Comparison of ENCODE assay signal across 9 cellular contexts in genomic region chr7:27164381-27165088, GRCh38. TPM values are rescaled to one million over a fixed set of nuclear protein-coding genes. Genes with fewer than 3 reads are reported as not detected.
A peak's percentile ranks its signal among the peaks of the same experiment; 100 is the strongest.
DNase-seq lines count a peak whose midpoint lies in the region; ATAC-seq, FAIRE-seq and TF ChIP-seq lines count a peak whose summit lies in the region.
"Had no signal": no experiment of that assay in that cellular context is flagged by ENCODE, and none has a peak within 500 bp of the region (broad histone marks: within the 10 kb centered on the region; RNA-seq: fewer than 3 reads in every experiment).

No MANE protein-coding gene starts in this region.

- H3K9ac ChIP-seq in HepG2 (ENCODE audit: insufficient read depth, low read depth, low read length): no peak overlapping the region

- H3K27me3 Mint-ChIP-seq in activated CD4-positive, alpha-beta T cell treated with anti-CD3 and anti-CD28 coated beads for 36 hours: peaks cover 73% of the 10 kb centered on the region
- peaks cover 80% of the 10 kb centered on the region for H3K27me3 Mint-ChIP-seq in activated naive CD8-positive, alpha-beta T cell treated with anti-CD3 and anti-CD28 coated beads, Interleukin-2, amount 50 U/mL, for 24 hours

- H3K4me2 ChIP-seq in HepG2 (ENCODE audit: low read depth, low read length): peak overlapping the region; percentile 55; the same call in 1 of the 2 replicates

- no peaks in the 10 kb centered on the region for H3K9me3 Mint-ChIP-seq in activated CD4-positive, alpha-beta T cell treated with anti-CD3 and anti-CD28 coated beads for 36 hours (ENCODE audit: low read depth)
- H3K9me3 Mint-ChIP-seq in activated naive CD8-positive, alpha-beta T cell treated with anti-CD3 and anti-CD28 coated beads, Interleukin-2, amount 50 U/mL, for 24 hours: no peaks in the 10 kb centered on the region

- 0 out of 2 replicates have a peak, but pooled peaks have one; percentile 26 for TF ChIP-seq CTCF in HepG2 (CRISPR knock-in tag; IDR thresholded peaks at IDR 0.05)

- no peak for ATAC-seq in activated CD4-positive, alpha-beta T cell treated with anti-CD3 and anti-CD28 coated beads for 36 hours
- no peak for ATAC-seq in activated naive CD8-positive, alpha-beta T cell treated with anti-CD3 and anti-CD28 coated beads, Interleukin-2, amount 50 U/mL, for 24 hours
- peak; percentile 19; the same call in 2 of the 3 replicates for ATAC-seq in HepG2
- ATAC-seq in GM18861 (IDR thresholded peaks at IDR 0.05; ENCODE audit: unreplicated experiment): no peak

- DNase-seq in activated CD4-positive, alpha-beta T cell treated with anti-CD3 and anti-CD28 coated beads for 36 hours: peak; percentile 32
- no peak for DNase-seq in activated CD4-positive, alpha-beta T cell treated with anti-CD3 and anti-CD28 coated beads for 48 hours
- DNase-seq in activated naive CD8-positive, alpha-beta T cell treated with anti-CD3 and anti-CD28 coated beads, Interleukin-2, amount 50 U/mL, for 24 hours: no peak
- no peak for DNase-seq in HepG2 (ENCODE audit: low spot score)
- no peak for DNase-seq in SJCRH30
- no peak for DNase-seq in NCI-H2081 treated with DMSO at 0.1 percent for 48 hours (lab: John Stamatoyannopoulos, UW)
- DNase-seq: NCI-H1694 had no signal

- TF ChIP-seq EP300 in HepG2 (IDR thresholded peaks at IDR 0.05; ENCODE audit: low read depth in 2 of 2, low read length in 2 of 2): no peak
- TF ChIP-seq EP300 in HepG2 (CRISPR knock-in tag; IDR thresholded peaks at IDR 0.05; ENCODE audit: borderline replicate concordance): no peak

- H3K4me1 ChIP-seq in HepG2 (ENCODE audit: insufficient read depth, low read length) (0 out of 2 replicates have a peak, but pooled peaks cover 4% of the 10 kb centered on the region), thymus (ENCODE audit: control insufficient read depth, insufficient read depth, low read length) (peaks cover 34% of the 10 kb centered on the region), SJCRH30 (no peaks in the 10 kb centered on the region)

- H3K36me3 ChIP-seq in HepG2 (replicated peaks in 1 of 2; ENCODE audit: control insufficient read depth in 1 of 2, insufficient read depth in 2 of 2, low read length in 2 of 2): no peaks in the 10 kb centered on the region
- H3K36me3 ChIP-seq in thymus (ENCODE audit: control insufficient read depth, insufficient read depth): peaks cover 3% of the 10 kb centered on the region
- no peaks in the 10 kb centered on the region for H3K36me3 ChIP-seq in SJCRH30

- no peaks in the 10 kb centered on the region for H4K20me1 ChIP-seq in HepG2 (ENCODE audit: insufficient read depth, low read length)

- in situ Hi-C loops in HepG2 (cut with HindIII; ENCODE audit: extremely low pct_ligation_motif_present, low pct_unique_long_range_greater_than_20kb): loop anchor here (25.0 kb wide), 1 partner anchor 1077 kb away; no protein-coding TSS in a partner anchor

- H3K36me3 Mint-ChIP-seq in activated CD4-positive, alpha-beta T cell treated with anti-CD3 and anti-CD28 coated beads for 36 hours (ENCODE audit: low read depth): no peaks in the 10 kb centered on the region
- H3K36me3 Mint-ChIP-seq in activated naive CD8-positive, alpha-beta T cell treated with anti-CD3 and anti-CD28 coated beads, Interleukin-2, amount 50 U/mL, for 24 hours (ENCODE audit: low read depth): no peaks in the 10 kb centered on the region

- POLR2A ChIA-PET in activated CD4-positive, alpha-beta T cell treated with anti-CD3 and anti-CD28 coated beads for 36 hours (lab: Charles Lee): interaction anchor here (0.7 kb wide), 1 partner anchor 32 kb away, joined by 3 read pairs; no protein-coding TSS in a partner anchor
- POLR2A ChIA-PET in HepG2 (lab: Yijun Ruan, JAX): no interaction called here

- H2AFZ ChIP-seq in HepG2 (ENCODE audit: low read length): no peak overlapping the region

- H3K27ac ChIP-seq in HepG2 (ENCODE audit: extremely low read length, insufficient read depth, low read length) (no peak overlapping the region), thymus (ENCODE audit: low read depth) (no peak overlapping the region), SJCRH30 (no peak overlapping the region)

- peak overlapping the region in 2 of 3 experiments; percentile 44 to 63; a peak in 3 of 6 replicates for H3K4me3 ChIP-seq in HepG2 (replicated peaks in 1 of 3; ENCODE audit: insufficient read depth in 1 of 3, low read depth in 2 of 3, low read length in 3 of 3)
- H3K4me3 ChIP-seq in thymus (ENCODE audit: low read length): peak overlapping the region; percentile 36
- H3K4me3 ChIP-seq in SJCRH30: no peak overlapping the region

- no peaks in the 10 kb centered on the region for H3K9me3 ChIP-seq in HepG2 (ENCODE audit: low read length)
- H3K9me3 ChIP-seq in thymus (ENCODE audit: control insufficient read depth): no peaks in the 10 kb centered on the region
- H3K9me3 ChIP-seq in SJCRH30 (replicated peaks): no peaks in the 10 kb centered on the region

- H3K4me3 Mint-ChIP-seq in activated CD4-positive, alpha-beta T cell treated with anti-CD3 and anti-CD28 coated beads for 36 hours: peak overlapping the region; percentile 33
- peak overlapping the region; percentile 26 for H3K4me3 Mint-ChIP-seq in activated naive CD8-positive, alpha-beta T cell treated with anti-CD3 and anti-CD28 coated beads, Interleukin-2, amount 50 U/mL, for 24 hours

- no peak for TF ChIP-seq RAD21 in HepG2 (CRISPR knock-in tag; IDR thresholded peaks at IDR 0.05)

- intact Hi-C loops in activated CD4-positive, alpha-beta T cell treated with anti-CD3 and anti-CD28 coated beads for 36 hours (cut with DNase I, micrococcal nuclease): loop anchor here (1.0 to 5.0 kb wide), 4 partner anchors 8 to 1307 kb away; partner anchors contain the start of genes HOXA13 (in 1 of the 2) and HOXA7 (in 1 of the 2)
- intact Hi-C loops in HepG2 (cut with micrococcal nuclease; ENCODE audit: unreplicated experiment): loop anchor here (5.0 kb wide), 1 partner anchor 482 kb away; no protein-coding TSS in a partner anchor

- TF ChIP-seq POLR2A in HepG2 (IDR thresholded peaks at IDR 0.05; ENCODE audit: insufficient read depth in 1 of 2, low read depth in 2 of 2, low read length in 2 of 2): no peak

- FAIRE-seq in HepG2 (lab: Jason Lieb, UNC): no peak

- peaks cover 28% of the 10 kb centered on the region for H3K4me1 Mint-ChIP-seq in activated CD4-positive, alpha-beta T cell treated with anti-CD3 and anti-CD28 coated beads for 36 hours
- peaks cover 26% of the 10 kb centered on the region for H3K4me1 Mint-ChIP-seq in activated naive CD8-positive, alpha-beta T cell treated with anti-CD3 and anti-CD28 coated beads, Interleukin-2, amount 50 U/mL, for 24 hours

- H3K27ac Mint-ChIP-seq in activated CD4-positive, alpha-beta T cell treated with anti-CD3 and anti-CD28 coated beads for 36 hours: no peak overlapping the region
- H3K27ac Mint-ChIP-seq in activated naive CD8-positive, alpha-beta T cell treated with anti-CD3 and anti-CD28 coated beads, Interleukin-2, amount 50 U/mL, for 24 hours: peak overlapping the region; percentile 14

- WGBS in HepG2 (ENCODE audit: low lambda C conversion rate): 59% methylated on average over 33 of the region's 47 CpGs
- WGBS in thymus: 4% methylated on average over 47 of the region's 47 CpGs

- H3K79me2 ChIP-seq in HepG2 (ENCODE audit: insufficient read depth, low read length): no peaks in the 10 kb centered on the region

- CTCF ChIA-PET in activated CD4-positive, alpha-beta T cell treated with anti-CD3 and anti-CD28 coated beads for 36 hours (lab: Charles Lee): interaction anchor here (0.6 to 1.2 kb wide), 3 partner anchors 46 to 1124 kb away, joined by 3 to 5 read pairs (median 4); no protein-coding TSS in a partner anchor
- CTCF ChIA-PET in HepG2 (lab: Yijun Ruan, JAX; ENCODE audit: low intra/inter-chr PET ratio, low total read pairs): no interaction called here

- H3K27me3 ChIP-seq in HepG2 (ENCODE audit: control insufficient read depth in 1 of 2, insufficient read depth in 2 of 2, low read length in 2 of 2): peaks cover 2 to 45% of the 10 kb centered on the region in 2 experiments
- peaks cover 68% of the 10 kb centered on the region for H3K27me3 ChIP-seq in thymus (ENCODE audit: control insufficient read depth, insufficient read depth)
- H3K27me3 ChIP-seq in SJCRH30: no peaks in the 10 kb centered on the region

- no TSS peak for BruUV-seq in HepG2 (replicated peaks; lab: Mats Ljungman, UMichigan)

RNA-seq across cellular contexts. Expression of gene HOXA9, which starts 0.8 kb away (rescaled TPM):
- not detected for total RNA-seq in activated CD4-positive, alpha-beta T cell treated with anti-CD3 and anti-CD28 coated beads for 36 hours
- not detected in 2 replicates for total RNA-seq in HepG2 (2016; rRNA removed; fragmentation: Illumina TruSeq; extraction: Trizol)
- total RNA-seq in HepG2 (2016; cell fraction: cytosol; rRNA removed; fragmentation: Illumina TruSeq; extraction: Trizol; ENCODE audit: low read depth): not detected in 2 replicates
- total RNA-seq in HepG2 (2016; cell fraction: insoluble cytoplasmic fraction; rRNA removed; fragmentation: Illumina TruSeq; extraction: Trizol): not detected in 2 replicates
- not detected in 2 replicates for total RNA-seq in HepG2 (2016; cell fraction: membrane; rRNA removed; fragmentation: Illumina TruSeq; extraction: Trizol)
- not detected in 2 replicates for total RNA-seq in HepG2 (2016; cell fraction: nucleus; rRNA removed; fragmentation: Illumina TruSeq; extraction: Trizol)
- not detected in 2 replicates for polyA plus RNA-seq in HepG2 (2011; rRNA removed)
- not detected in 2 replicates for polyA plus RNA-seq in HepG2 (2011; cell fraction: cytosol; rRNA removed)
- polyA plus RNA-seq in HepG2 (2011; cell fraction: nucleus; rRNA removed): not detected in 2 replicates
- not detected in 2 replicates for polyA plus RNA-seq in HepG2 (2012)
- polyA plus RNA-seq in HepG2 (2016; cell fraction: cytosol; fragmentation: Illumina TruSeq; extraction: Trizol; ENCODE audit: low read depth): not detected in 2 replicates
- polyA plus RNA-seq in HepG2 (2016; cell fraction: insoluble cytoplasmic fraction; fragmentation: Illumina TruSeq; extraction: Trizol; ENCODE audit: low read depth): not detected in 2 replicates
- polyA plus RNA-seq in HepG2 (2016; cell fraction: membrane; fragmentation: Illumina TruSeq; extraction: Trizol; ENCODE audit: low read depth): not detected in 2 replicates
- polyA plus RNA-seq in HepG2 (2016; cell fraction: nucleus; fragmentation: Illumina TruSeq; extraction: Trizol; ENCODE audit: insufficient read depth, low read depth): not detected in 2 replicates
- polyA minus RNA-seq in HepG2 (2011; rRNA and poly(A)+ RNA removed; ENCODE audit: low replicate concordance): 0.51 TPM in 1 of 2 replicates, not detected in the other
- not detected in 2 replicates for polyA minus RNA-seq in HepG2 (2011; cell fraction: cytosol; rRNA and poly(A)+ RNA removed)
- not detected in 2 replicates for polyA minus RNA-seq in HepG2 (2011; cell fraction: nucleus; rRNA and poly(A)+ RNA removed)
- 4.9 TPM for polyA plus RNA-seq in thymus
- total RNA-seq in SJCRH30 (2014; rRNA removed; shearing (Covaris generic)): 0.10 and 0.30 TPM in 2 replicates

RNA-seq across cellular contexts. Expression of gene HOXA7, which starts 8.1 kb away (rescaled TPM):
- total RNA-seq in activated CD4-positive, alpha-beta T cell treated with anti-CD3 and anti-CD28 coated beads for 36 hours: not detected
- not detected in 2 replicates for total RNA-seq in HepG2 (2016; rRNA removed; fragmentation: Illumina TruSeq; extraction: Trizol)
- not detected in 2 replicates for total RNA-seq in HepG2 (2016; cell fraction: cytosol; rRNA removed; fragmentation: Illumina TruSeq; extraction: Trizol; ENCODE audit: low read depth)
- not detected in 2 replicates for total RNA-seq in HepG2 (2016; cell fraction: insoluble cytoplasmic fraction; rRNA removed; fragmentation: Illumina TruSeq; extraction: Trizol)
- total RNA-seq in HepG2 (2016; cell fraction: membrane; rRNA removed; fragmentation: Illumina TruSeq; extraction: Trizol): 0.07 and 0.15 TPM in 2 replicates
- total RNA-seq in HepG2 (2016; cell fraction: nucleus; rRNA removed; fragmentation: Illumina TruSeq; extraction: Trizol): not detected in 2 replicates
- polyA plus RNA-seq in HepG2 (2011; rRNA removed): 0.05 and 0.10 TPM in 2 replicates
- polyA plus RNA-seq in HepG2 (2011; cell fraction: cytosol; rRNA removed): 0.07 and 0.13 TPM in 2 replicates
- 0.08 TPM in 1 of 2 replicates, not detected in the other for polyA plus RNA-seq in HepG2 (2011; cell fraction: nucleus; rRNA removed)
- polyA plus RNA-seq in HepG2 (2012): 0.32 TPM in 1 of 2 replicates, not detected in the other
- polyA plus RNA-seq in HepG2 (2016; cell fraction: cytosol; fragmentation: Illumina TruSeq; extraction: Trizol; ENCODE audit: low read depth): 0.10 TPM in 1 of 2 replicates, not detected in the other
- 0.22 and 0.31 TPM in 2 replicates for polyA plus RNA-seq in HepG2 (2016; cell fraction: insoluble cytoplasmic fraction; fragmentation: Illumina TruSeq; extraction: Trizol; ENCODE audit: low read depth)
- polyA plus RNA-seq in HepG2 (2016; cell fraction: membrane; fragmentation: Illumina TruSeq; extraction: Trizol; ENCODE audit: low read depth): 0.26 and 0.30 TPM in 2 replicates
- polyA plus RNA-seq in HepG2 (2016; cell fraction: nucleus; fragmentation: Illumina TruSeq; extraction: Trizol; ENCODE audit: insufficient read depth, low read depth): not detected in 2 replicates
- polyA minus RNA-seq in HepG2 (2011; rRNA and poly(A)+ RNA removed; ENCODE audit: low replicate concordance): 0.08 and 3.8 TPM in 2 replicates
- polyA minus RNA-seq in HepG2 (2011; cell fraction: cytosol; rRNA and poly(A)+ RNA removed): 0.30 and 1.1 TPM in 2 replicates
- not detected in 2 replicates for polyA minus RNA-seq in HepG2 (2011; cell fraction: nucleus; rRNA and poly(A)+ RNA removed)
- 0.41 TPM for polyA plus RNA-seq in thymus
- 38.6 and 40.4 TPM in 2 replicates for total RNA-seq in SJCRH30 (2014; rRNA removed; shearing (Covaris generic))

RNA-seq across cellular contexts. Expression of gene HOXA10, which starts 9.6 kb away (rescaled TPM):
- total RNA-seq in activated CD4-positive, alpha-beta T cell treated with anti-CD3 and anti-CD28 coated beads for 36 hours: not detected
- total RNA-seq in HepG2 (2016; rRNA removed; fragmentation: Illumina TruSeq; extraction: Trizol): not detected in 2 replicates
- not detected in 2 replicates for total RNA-seq in HepG2 (2016; cell fraction: cytosol; rRNA removed; fragmentation: Illumina TruSeq; extraction: Trizol; ENCODE audit: low read depth)
- total RNA-seq in HepG2 (2016; cell fraction: insoluble cytoplasmic fraction; rRNA removed; fragmentation: Illumina TruSeq; extraction: Trizol): not detected in 2 replicates
- not detected in 2 replicates for total RNA-seq in HepG2 (2016; cell fraction: membrane; rRNA removed; fragmentation: Illumina TruSeq; extraction: Trizol)
- total RNA-seq in HepG2 (2016; cell fraction: nucleus; rRNA removed; fragmentation: Illumina TruSeq; extraction: Trizol): not detected in 2 replicates
- polyA plus RNA-seq in HepG2 (2011; rRNA removed): 0.03 TPM in 1 of 2 replicates, not detected in the other
- not detected in 2 replicates for polyA plus RNA-seq in HepG2 (2011; cell fraction: cytosol; rRNA removed)
- polyA plus RNA-seq in HepG2 (2011; cell fraction: nucleus; rRNA removed): not detected in 2 replicates
- polyA plus RNA-seq in HepG2 (2012): not detected in 2 replicates
- polyA plus RNA-seq in HepG2 (2016; cell fraction: cytosol; fragmentation: Illumina TruSeq; extraction: Trizol; ENCODE audit: low read depth): not detected in 2 replicates
- polyA plus RNA-seq in HepG2 (2016; cell fraction: insoluble cytoplasmic fraction; fragmentation: Illumina TruSeq; extraction: Trizol; ENCODE audit: low read depth): not detected in 2 replicates
- polyA plus RNA-seq in HepG2 (2016; cell fraction: membrane; fragmentation: Illumina TruSeq; extraction: Trizol; ENCODE audit: low read depth): 0.12 TPM in 1 of 2 replicates, not detected in the other
- polyA plus RNA-seq in HepG2 (2016; cell fraction: nucleus; fragmentation: Illumina TruSeq; extraction: Trizol; ENCODE audit: insufficient read depth, low read depth): not detected in 2 replicates
- polyA minus RNA-seq in HepG2 (2011; rRNA and poly(A)+ RNA removed; ENCODE audit: low replicate concordance): 11.6 TPM in 1 of 2 replicates, not detected in the other
- not detected in 2 replicates for polyA minus RNA-seq in HepG2 (2011; cell fraction: cytosol; rRNA and poly(A)+ RNA removed)
- not detected in 2 replicates for polyA minus RNA-seq in HepG2 (2011; cell fraction: nucleus; rRNA and poly(A)+ RNA removed)
- polyA plus RNA-seq in thymus: 3.5 TPM
- 16.2 and 17.2 TPM in 2 replicates for total RNA-seq in SJCRH30 (2014; rRNA removed; shearing (Covaris generic))

RNA-seq across cellular contexts. Expression of gene HOXA3, which starts 12.2 kb away (rescaled TPM):
- not detected for total RNA-seq in activated CD4-positive, alpha-beta T cell treated with anti-CD3 and anti-CD28 coated beads for 36 hours
- 2.1 and 2.9 TPM in 2 replicates for total RNA-seq in HepG2 (2016; rRNA removed; fragmentation: Illumina TruSeq; extraction: Trizol)
- total RNA-seq in HepG2 (2016; cell fraction: cytosol; rRNA removed; fragmentation: Illumina TruSeq; extraction: Trizol; ENCODE audit: low read depth): 0.51 and 0.71 TPM in 2 replicates
- total RNA-seq in HepG2 (2016; cell fraction: insoluble cytoplasmic fraction; rRNA removed; fragmentation: Illumina TruSeq; extraction: Trizol): 1.7 and 2.6 TPM in 2 replicates
- 1.6 and 1.9 TPM in 2 replicates for total RNA-seq in HepG2 (2016; cell fraction: membrane; rRNA removed; fragmentation: Illumina TruSeq; extraction: Trizol)
- total RNA-seq in HepG2 (2016; cell fraction: nucleus; rRNA removed; fragmentation: Illumina TruSeq; extraction: Trizol): 3.5 and 4.8 TPM in 2 replicates
- polyA plus RNA-seq in HepG2 (2011; rRNA removed) (4.3 and 4.6 TPM in 2 replicates), thymus (5.5 TPM)
- polyA plus RNA-seq in HepG2 (2011; cell fraction: cytosol; rRNA removed): 1.3 and 1.5 TPM in 2 replicates
- 12.3 and 16.6 TPM in 2 replicates for polyA plus RNA-seq in HepG2 (2011; cell fraction: nucleus; rRNA removed)
- polyA plus RNA-seq in HepG2 (2012): 3.8 and 6.3 TPM in 2 replicates
- polyA plus RNA-seq in HepG2 (2016; cell fraction: cytosol; fragmentation: Illumina TruSeq; extraction: Trizol; ENCODE audit: low read depth): 0.74 and 0.97 TPM in 2 replicates
- 4.9 and 6.7 TPM in 2 replicates for polyA plus RNA-seq in HepG2 (2016; cell fraction: insoluble cytoplasmic fraction; fragmentation: Illumina TruSeq; extraction: Trizol; ENCODE audit: low read depth)
- 3.4 TPM in 2 replicates for polyA plus RNA-seq in HepG2 (2016; cell fraction: membrane; fragmentation: Illumina TruSeq; extraction: Trizol; ENCODE audit: low read depth)
- polyA plus RNA-seq in HepG2 (2016; cell fraction: nucleus; fragmentation: Illumina TruSeq; extraction: Trizol; ENCODE audit: insufficient read depth, low read depth): 26.3 and 26.9 TPM in 2 replicates
- polyA minus RNA-seq in HepG2 (2011; rRNA and poly(A)+ RNA removed; ENCODE audit: low replicate concordance): 1.7 TPM in 1 of 2 replicates, not detected in the other
- polyA minus RNA-seq in HepG2 (2011; cell fraction: cytosol; rRNA and poly(A)+ RNA removed): 0.88 and 1.1 TPM in 2 replicates
- 2.2 and 4.6 TPM in 2 replicates for polyA minus RNA-seq in HepG2 (2011; cell fraction: nucleus; rRNA and poly(A)+ RNA removed)
- total RNA-seq in SJCRH30 (2014; rRNA removed; shearing (Covaris generic)): 12.0 and 12.2 TPM in 2 replicates

RNA-seq across cellular contexts. Expression of gene HOXA6, which starts 17.0 kb away (rescaled TPM):
- not detected for total RNA-seq in activated CD4-positive, alpha-beta T cell treated with anti-CD3 and anti-CD28 coated beads for 36 hours
- total RNA-seq in HepG2 (2016; rRNA removed; fragmentation: Illumina TruSeq; extraction: Trizol): 0.95 and 1.3 TPM in 2 replicates
- 0.71 TPM in 1 of 2 replicates, not detected in the other for total RNA-seq in HepG2 (2016; cell fraction: cytosol; rRNA removed; fragmentation: Illumina TruSeq; extraction: Trizol; ENCODE audit: low read depth)
- 0.79 and 1.2 TPM in 2 replicates for total RNA-seq in HepG2 (2016; cell fraction: insoluble cytoplasmic fraction; rRNA removed; fragmentation: Illumina TruSeq; extraction: Trizol)
- total RNA-seq in HepG2 (2016; cell fraction: membrane; rRNA removed; fragmentation: Illumina TruSeq; extraction: Trizol): 0.41 and 0.65 TPM in 2 replicates
- 1.1 and 3.7 TPM in 2 replicates for total RNA-seq in HepG2 (2016; cell fraction: nucleus; rRNA removed; fragmentation: Illumina TruSeq; extraction: Trizol)
- polyA plus RNA-seq in HepG2 (2011; rRNA removed) (0.68 and 1.5 TPM in 2 replicates), thymus (0.09 TPM)
- 0.38 and 0.74 TPM in 2 replicates for polyA plus RNA-seq in HepG2 (2011; cell fraction: cytosol; rRNA removed)
- polyA plus RNA-seq in HepG2 (2011; cell fraction: nucleus; rRNA removed): 4.3 and 4.7 TPM in 2 replicates
- 0.47 and 0.68 TPM in 2 replicates for polyA plus RNA-seq in HepG2 (2012)
- polyA plus RNA-seq in HepG2 (2016; cell fraction: cytosol; fragmentation: Illumina TruSeq; extraction: Trizol; ENCODE audit: low read depth): 0.18 TPM in 1 of 2 replicates, not detected in the other
- 0.94 and 0.99 TPM in 2 replicates for polyA plus RNA-seq in HepG2 (2016; cell fraction: insoluble cytoplasmic fraction; fragmentation: Illumina TruSeq; extraction: Trizol; ENCODE audit: low read depth)
- polyA plus RNA-seq in HepG2 (2016; cell fraction: membrane; fragmentation: Illumina TruSeq; extraction: Trizol; ENCODE audit: low read depth): 0.22 TPM in 1 of 2 replicates, not detected in the other
- polyA plus RNA-seq in HepG2 (2016; cell fraction: nucleus; fragmentation: Illumina TruSeq; extraction: Trizol; ENCODE audit: insufficient read depth, low read depth): 3.5 and 4.1 TPM in 2 replicates
- 1.2 and 2.5 TPM in 2 replicates for polyA minus RNA-seq in HepG2 (2011; rRNA and poly(A)+ RNA removed; ENCODE audit: low replicate concordance)
- polyA minus RNA-seq in HepG2 (2011; cell fraction: cytosol; rRNA and poly(A)+ RNA removed): 0.79 TPM in 1 of 2 replicates, not detected in the other
- polyA minus RNA-seq in HepG2 (2011; cell fraction: nucleus; rRNA and poly(A)+ RNA removed): 2.1 and 3.0 TPM in 2 replicates
- total RNA-seq in SJCRH30 (2014; rRNA removed; shearing (Covaris generic)): 3.8 and 4.6 TPM in 2 replicates

Comparison
In these comparisons a context has a peak if more than half of its experiments do, and no peak if none do; other contexts are left out.
1. RNA of gene HOXA7, which starts 8.1 kb away (total RNA-seq): 38.6 to 40.4 TPM in SJCRH30; not detected in activated CD4-positive, alpha-beta T cell treated with anti-CD3 and anti-CD28 coated beads for 36 hours and 0.07 to 0.15 TPM in HepG2; every median in the first group is over 10 times any median in the second.
2. RNA of gene HOXA10, which starts 9.6 kb away (total RNA-seq): 16.2 to 17.2 TPM in SJCRH30; not detected in activated CD4-positive, alpha-beta T cell treated with anti-CD3 and anti-CD28 coated beads for 36 hours and not detected in HepG2; every median in the first group is over 10 times any median in the second.